10 cellular contexts compared by ENCODE assay signal in genomic region chr3:127304121-127304744, GRCh38. TPM values are rescaled to one million over a fixed set of nuclear protein-coding genes. Genes with fewer than 3 reads are reported as not detected.
DNase-seq lines count a peak whose midpoint lies in the region; ATAC-seq and TF ChIP-seq lines count a peak whose summit lies in the region.
"Had no signal": no experiment of that assay in that cellular context is flagged by ENCODE, and none has a peak within 500 bp of the region (broad histone marks: within the 10 kb centered on the region; RNA-seq: fewer than 3 reads in every experiment).

No MANE protein-coding gene starts in this region.

- TF ChIP-seq CTCF in Peyer's patch (IDR thresholded peaks at IDR 0.05) (peak in 3 of 6 experiments; percentile 19 to 41 (median 22)), lower lobe of right lung (IDR thresholded peaks at IDR 0.05) (no peak)

- DNase-seq in DMS153 (lab: John Stamatoyannopoulos, UW) (peak; percentile 95), NCI-H1417 treated with DMSO at 0.1 percent for 48 hours (lab: John Stamatoyannopoulos, UW) (peak; percentile 98), Peyer's patch (peak in 2 of 3 donors; percentile 90 to 93), lower lobe of right lung (peak; percentile 91), cerebellar nuclear complex (lab: John Stamatoyannopoulos, UW) (no peak), OCI-M2 (lab: John Stamatoyannopoulos, UW; ENCODE audit: unreplicated experiment) (no peak), HuH-7 (ENCODE audit: low spot score) (no peak)
- DNase-seq: activated CD4-positive, alpha-beta T cell treated with anti-CD3 and anti-CD28 coated beads for 1 hour; heart left ventricle had no signal

- H3K36me3 ChIP-seq in Peyer's patch (no peaks in the 10 kb centered on the region), lower lobe of right lung (no peaks in the 10 kb centered on the region)
- H3K36me3 ChIP-seq: heart left ventricle had no signal

- no peaks in the 10 kb centered on the region for H3K27me3 ChIP-seq in Peyer's patch
- H3K27me3 ChIP-seq in lower lobe of right lung (ENCODE audit: low read depth): no peaks in the 10 kb centered on the region

- H3K9me3 ChIP-seq in Peyer's patch (no peaks in the 10 kb centered on the region), lower lobe of right lung (no peaks in the 10 kb centered on the region)
- H3K9me3 ChIP-seq: heart left ventricle had no signal

- H3K4me3 ChIP-seq in Peyer's patch (no peak overlapping the region), lower lobe of right lung (no peak overlapping the region)
- H3K4me3 ChIP-seq: heart left ventricle had no signal

- intact Hi-C loops in lower lobe of right lung (cut with DNase I): no loop called here

- H3K27ac ChIP-seq in Peyer's patch (peak overlapping the region in 3 of 4 donors; percentile 66 to 71 (median 70)), lower lobe of right lung (no peak overlapping the region)
- H3K27ac ChIP-seq: heart left ventricle had no signal

- TF ChIP-seq POLR2A in Peyer's patch (IDR thresholded peaks at IDR 0.05): peak; percentile 40 to 54

- ATAC-seq in lower lobe of right lung: peak; percentile 95
- ATAC-seq in GM18511 (IDR thresholded peaks at IDR 0.05; ENCODE audit: unreplicated experiment): no peak

- H3K4me1 ChIP-seq in Peyer's patch: no peaks in the 10 kb centered on the region
- H3K4me1 ChIP-seq in lower lobe of right lung: peaks cover 5% of the 10 kb centered on the region

RNA-seq across cellular contexts. Expression of gene PRR20G, which starts 16.4 kb away (rescaled TPM):
- total RNA-seq in Peyer's patch: not detected
- not detected for total RNA-seq in lower lobe of right lung
- total RNA-seq: heart left ventricle had no signal

Comparison
In these comparisons a context has a peak if more than half of its experiments do, and no peak if none do; other contexts are left out.
1. DNase-seq: peak in DMS153 (single experiment), NCI-H1417 treated with DMSO at 0.1 percent for 48 hours (single experiment), Peyer's patch (2 of 3) and lower lobe of right lung (single experiment); none in cerebellar nuclear complex (0 of 2), OCI-M2 (single experiment) and HuH-7 (single experiment).